29 cellular contexts compared by ENCODE assay signal in genomic region chr13:32245555-32245954, GRCh38.
"Had no signal": no experiment of that assay in that cellular context is flagged by ENCODE, and none has a peak within 500 bp of the region (broad histone marks: within the 10 kb centered on the region; RNA-seq: fewer than 3 reads in every experiment).

No MANE protein-coding gene starts in this region.

- H3K27me3 Mint-ChIP-seq: dendritic cell treated with granulocyte-macrophage colony-stimulating factor and Interleukin-4, amounts not matched to agents 40 ng/mL and 50 ng/mL, for 4 days had no signal

- H3K27me3 ChIP-seq: colonic mucosa, dorsolateral prefrontal cortex, esophagus muscularis mucosa, esophagus squamous epithelium, foreskin keratinocyte, gastrocnemius medialis, gastroesophageal sphincter, heart left ventricle, heart right ventricle had no signal

- FAIRE-seq: colon, endometrium, endothelial cell of umbilical vein, frontal cortex had no signal

- H3K9me3 ChIP-seq: colonic mucosa, esophagus muscularis mucosa, esophagus squamous epithelium, gastrocnemius medialis, gastroesophageal sphincter, heart left ventricle, heart right ventricle had no signal

- ATAC-seq: effector memory CD8-positive, alpha-beta T cell; esophagus mucosa had no signal

- H3K27ac Mint-ChIP-seq: effector memory CD8-positive, alpha-beta T cell; endodermal cell had no signal

- H3K4me3 Mint-ChIP-seq: dendritic cell treated with granulocyte-macrophage colony-stimulating factor and Interleukin-4, amounts not matched to agents 40 ng/mL and 50 ng/mL, for 4 days; effector memory CD8-positive, alpha-beta T cell; endodermal cell had no signal

- H3K9me3 Mint-ChIP-seq: dendritic cell treated with granulocyte-macrophage colony-stimulating factor and Interleukin-4, amounts not matched to agents 40 ng/mL and 50 ng/mL, for 4 days; effector memory CD8-positive, alpha-beta T cell; endodermal cell had no signal

- H3K4me1 ChIP-seq: colonic mucosa, esophagus squamous epithelium, foreskin keratinocyte, gastrocnemius medialis had no signal

- H3K27ac ChIP-seq: colonic mucosa, dorsolateral prefrontal cortex, epithelial cell of prostate, esophagus squamous epithelium, foreskin keratinocyte, gastrocnemius medialis, heart left ventricle had no signal

- H3K36me3 ChIP-seq: colonic mucosa, esophagus squamous epithelium had no signal

- H3K4me3 ChIP-seq: colonic mucosa, coronary artery, dorsolateral prefrontal cortex, esophagus muscularis mucosa, esophagus squamous epithelium, gastrocnemius medialis, gastroesophageal sphincter, heart left ventricle, heart right ventricle had no signal

- DNase-seq: colonic mucosa; cortex of kidney; dermis blood vessel endothelial cell; dorsolateral prefrontal cortex; effector CD4-positive, alpha-beta T cell; effector CD8-positive, alpha-beta T cell; effector memory CD4-positive, alpha-beta T cell; effector memory CD8-positive, alpha-beta T cell; endodermal cell; erythroblast; esophagus squamous epithelium; foreskin fibroblast; foreskin keratinocyte; foreskin melanocyte; gastrocnemius medialis; glutamatergic neuron; head of caudate nucleus; heart left ventricle; heart right ventricle had no signal
